In the genomic region with DNA sequence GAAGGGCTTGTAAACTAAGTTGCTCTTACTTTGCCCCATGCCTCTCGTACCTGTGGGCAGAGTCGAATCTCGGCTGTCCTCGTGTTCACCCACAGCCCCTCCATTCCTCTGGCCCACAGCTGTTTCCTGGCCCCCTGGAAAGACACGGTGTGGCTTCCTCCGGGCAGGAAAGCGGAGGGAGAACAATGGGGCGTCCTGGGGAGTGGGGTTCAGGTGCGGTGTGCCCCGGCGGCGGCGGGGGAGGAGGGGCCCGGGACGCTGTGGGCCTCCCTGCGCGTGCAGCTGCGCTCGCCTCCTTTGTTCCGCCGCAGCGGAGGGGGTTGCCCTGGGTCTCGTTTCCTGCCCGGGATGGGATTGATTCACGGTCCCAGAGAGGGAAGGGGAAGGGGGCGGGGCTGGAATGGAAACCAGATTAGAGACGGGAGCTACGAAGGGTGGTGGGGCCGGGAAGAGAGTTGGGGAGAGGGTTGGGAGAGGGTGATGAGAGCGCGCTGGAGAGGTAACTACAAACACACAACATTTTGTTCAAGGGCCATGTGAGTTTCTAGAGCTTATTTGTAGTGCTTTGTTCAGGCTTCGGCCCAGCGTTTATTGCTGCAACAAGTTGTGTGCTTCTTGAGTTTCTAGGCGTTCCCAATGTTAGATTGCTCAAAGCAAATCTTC, we compare ENCODE assay signal across 1 cellular context.
A peak's percentile ranks its signal among the peaks of the same experiment; 100 is the strongest.
TF ChIP-seq lines count a peak whose summit lies in the region.

No MANE protein-coding gene starts in this region.

TF ChIP-seq in HEK293, 187 proteins besides CTCF, POLR2A, EP300 and RAD21 (continued from another document and continues in another):
- no peak for TF ChIP-seq REST (tag by site-specific recombination; IDR thresholded peaks at IDR 0.05)
- TF ChIP-seq ZNF433 (tag by site-specific recombination; IDR thresholded peaks at IDR 0.05; ENCODE audit: low read depth), result no peak
- TF ChIP-seq KLF9 (tag by site-specific recombination; IDR thresholded peaks at IDR 0.05; ENCODE audit: low read depth), result peak; percentile 85
- no peak for TF ChIP-seq ZSCAN4 (tag by site-specific recombination; IDR thresholded peaks at IDR 0.05)
- TF ChIP-seq, protein P1, sequence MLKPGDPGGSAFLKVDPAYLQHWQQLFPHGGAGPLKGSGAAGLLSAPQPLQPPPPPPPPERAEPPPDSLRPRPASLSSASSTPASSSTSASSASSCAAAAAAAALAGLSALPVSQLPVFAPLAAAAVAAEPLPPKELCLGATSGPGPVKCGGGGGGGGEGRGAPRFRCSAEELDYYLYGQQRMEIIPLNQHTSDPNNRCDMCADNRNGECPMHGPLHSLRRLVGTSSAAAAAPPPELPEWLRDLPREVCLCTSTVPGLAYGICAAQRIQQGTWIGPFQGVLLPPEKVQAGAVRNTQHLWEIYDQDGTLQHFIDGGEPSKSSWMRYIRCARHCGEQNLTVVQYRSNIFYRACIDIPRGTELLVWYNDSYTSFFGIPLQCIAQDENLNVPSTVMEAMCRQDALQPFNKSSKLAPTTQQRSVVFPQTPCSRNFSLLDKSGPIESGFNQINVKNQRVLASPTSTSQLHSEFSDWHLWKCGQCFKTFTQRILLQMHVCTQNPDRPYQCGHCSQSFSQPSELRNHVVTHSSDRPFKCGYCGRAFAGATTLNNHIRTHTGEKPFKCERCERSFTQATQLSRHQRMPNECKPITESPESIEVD (tag by site-specific recombination; IDR thresholded peaks at IDR 0.05), result no peak
- no peak for TF ChIP-seq ZBTB1 (tag by site-specific recombination; IDR thresholded peaks at IDR 0.05)
- TF ChIP-seq ZNF350 (tag by site-specific recombination; IDR thresholded peaks at IDR 0.05), result no peak
- TF ChIP-seq KLF1 (tag by site-specific recombination; IDR thresholded peaks at IDR 0.05), result no peak
- TF ChIP-seq KLF16 (tag by site-specific recombination; IDR thresholded peaks at IDR 0.05), result peak; percentile 61; the same call in 1 of the 2 replicates
- TF ChIP-seq BCL11A (tag by site-specific recombination; IDR thresholded peaks at IDR 0.05; ENCODE audit: low read depth), result no peak
- no peak for TF ChIP-seq ZFP41 (tag by site-specific recombination; IDR thresholded peaks at IDR 0.05; ENCODE audit: borderline replicate concordance)
- peak; percentile 51; the same call in 1 of the 2 replicates for TF ChIP-seq PRDM1 (tag by site-specific recombination; IDR thresholded peaks at IDR 0.05)
- TF ChIP-seq ZBTB7A (tag by site-specific recombination; IDR thresholded peaks at IDR 0.05; ENCODE audit: low read depth), result no peak
- TF ChIP-seq EGR2 (tag by site-specific recombination; IDR thresholded peaks at IDR 0.05; ENCODE audit: low read depth), result peak; percentile 47; the same call in 1 of the 2 replicates
- no peak for TF ChIP-seq ZNF112 (tag by site-specific recombination; IDR thresholded peaks at IDR 0.05)
- TF ChIP-seq SCRT2 (tag by site-specific recombination; IDR thresholded peaks at IDR 0.05), result peak; percentile 94
- 0 out of 2 replicates have a peak, but pooled peaks have one; percentile 20 for TF ChIP-seq ZNF423 (tag by site-specific recombination; IDR thresholded peaks at IDR 0.05)
- TF ChIP-seq ZNF2 (tag by site-specific recombination; IDR thresholded peaks at IDR 0.05), result peak; percentile 66; the same call in 1 of the 2 replicates
- no peak for TF ChIP-seq ZNF677 (tag by site-specific recombination; IDR thresholded peaks at IDR 0.05)
- no peak for TF ChIP-seq OSR2 (tag by site-specific recombination; IDR thresholded peaks at IDR 0.05)
- TF ChIP-seq TSHZ1 (tag by site-specific recombination; IDR thresholded peaks at IDR 0.05; ENCODE audit: borderline replicate concordance), result no peak; the same call in 1 of the 2 replicates
- no peak for TF ChIP-seq ZNF416 (tag by site-specific recombination; IDR thresholded peaks at IDR 0.05)
- no peak for TF ChIP-seq ZNF132 (tag by site-specific recombination; IDR thresholded peaks at IDR 0.05; ENCODE audit: borderline replicate concordance)
- TF ChIP-seq, protein P2, sequence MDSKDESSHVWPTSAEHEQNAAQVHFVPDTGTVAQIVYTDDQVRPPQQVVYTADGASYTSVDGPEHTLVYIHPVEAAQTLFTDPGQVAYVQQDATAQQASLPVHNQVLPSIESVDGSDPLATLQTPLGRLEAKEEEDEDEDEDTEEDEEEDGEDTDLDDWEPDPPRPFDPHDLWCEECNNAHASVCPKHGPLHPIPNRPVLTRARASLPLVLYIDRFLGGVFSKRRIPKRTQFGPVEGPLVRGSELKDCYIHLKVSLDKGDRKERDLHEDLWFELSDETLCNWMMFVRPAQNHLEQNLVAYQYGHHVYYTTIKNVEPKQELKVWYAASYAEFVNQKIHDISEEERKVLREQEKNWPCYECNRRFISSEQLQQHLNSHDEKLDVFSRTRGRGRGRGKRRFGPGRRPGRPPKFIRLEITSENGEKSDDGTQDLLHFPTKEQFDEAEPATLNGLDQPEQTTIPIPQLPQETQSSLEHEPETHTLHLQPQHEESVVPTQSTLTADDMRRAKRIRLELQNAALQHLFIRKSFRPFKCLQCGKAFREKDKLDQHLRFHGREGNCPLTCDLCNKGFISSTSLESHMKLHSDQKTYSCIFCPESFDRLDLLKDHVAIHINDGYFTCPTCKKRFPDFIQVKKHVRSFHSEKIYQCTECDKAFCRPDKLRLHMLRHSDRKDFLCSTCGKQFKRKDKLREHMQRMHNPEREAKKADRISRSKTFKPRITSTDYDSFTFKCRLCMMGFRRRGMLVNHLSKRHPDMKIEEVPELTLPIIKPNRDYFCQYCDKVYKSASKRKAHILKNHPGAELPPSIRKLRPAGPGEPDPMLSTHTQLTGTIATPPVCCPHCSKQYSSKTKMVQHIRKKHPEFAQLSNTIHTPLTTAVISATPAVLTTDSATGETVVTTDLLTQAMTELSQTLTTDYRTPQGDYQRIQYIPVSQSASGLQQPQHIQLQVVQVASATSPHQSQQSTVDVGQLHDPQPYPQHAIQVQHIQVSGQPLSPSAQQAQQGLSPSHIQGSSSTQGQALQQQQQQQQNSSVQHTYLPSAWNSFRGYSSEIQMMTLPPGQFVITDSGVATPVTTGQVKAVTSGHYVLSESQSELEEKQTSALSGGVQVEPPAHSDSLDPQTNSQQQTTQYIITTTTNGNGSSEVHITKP (tag by site-specific recombination; IDR thresholded peaks at IDR 0.05), result peak; percentile 95
- peak; percentile 39; the same call in 1 of the 2 replicates for TF ChIP-seq ZNF843 (tag by site-specific recombination; IDR thresholded peaks at IDR 0.05)
- no peak for TF ChIP-seq ZNF10 (tag by site-specific recombination; IDR thresholded peaks at IDR 0.05)
- TF ChIP-seq ZNF362 (tag by site-specific recombination; IDR thresholded peaks at IDR 0.05), result no peak
- no peak for TF ChIP-seq ZFP3 (tag by site-specific recombination; IDR thresholded peaks at IDR 0.05; ENCODE audit: low read depth)
- TF ChIP-seq HOXC10 (CRISPR knock-in tag; IDR thresholded peaks at IDR 0.05), result no peak
- no peak for TF ChIP-seq ZNF311 (tag by site-specific recombination; IDR thresholded peaks at IDR 0.05; ENCODE audit: borderline replicate concordance)
- peak; percentile 78 for TF ChIP-seq GLIS1 (tag by site-specific recombination; IDR thresholded peaks at IDR 0.05)
- TF ChIP-seq MEIS1 (CRISPR knock-in tag; IDR thresholded peaks at IDR 0.05; ENCODE audit: borderline replicate concordance), result no peak
- no peak for TF ChIP-seq ZNF175 (tag by site-specific recombination; IDR thresholded peaks at IDR 0.05)
- TF ChIP-seq ZNF354C (tag by site-specific recombination; IDR thresholded peaks at IDR 0.05; ENCODE audit: borderline replicate concordance, low read depth), result no peak
- no peak for TF ChIP-seq ZNF792 (tag by site-specific recombination; IDR thresholded peaks at IDR 0.05)
- TF ChIP-seq MZF1 (tag by site-specific recombination; IDR thresholded peaks at IDR 0.05; ENCODE audit: borderline replicate concordance), result no peak
- no peak for TF ChIP-seq ZNF670 (tag by site-specific recombination; IDR thresholded peaks at IDR 0.05; ENCODE audit: low read depth)
- TF ChIP-seq ZNF660 (tag by site-specific recombination; IDR thresholded peaks at IDR 0.05), result no peak
- TF ChIP-seq, protein P3, sequence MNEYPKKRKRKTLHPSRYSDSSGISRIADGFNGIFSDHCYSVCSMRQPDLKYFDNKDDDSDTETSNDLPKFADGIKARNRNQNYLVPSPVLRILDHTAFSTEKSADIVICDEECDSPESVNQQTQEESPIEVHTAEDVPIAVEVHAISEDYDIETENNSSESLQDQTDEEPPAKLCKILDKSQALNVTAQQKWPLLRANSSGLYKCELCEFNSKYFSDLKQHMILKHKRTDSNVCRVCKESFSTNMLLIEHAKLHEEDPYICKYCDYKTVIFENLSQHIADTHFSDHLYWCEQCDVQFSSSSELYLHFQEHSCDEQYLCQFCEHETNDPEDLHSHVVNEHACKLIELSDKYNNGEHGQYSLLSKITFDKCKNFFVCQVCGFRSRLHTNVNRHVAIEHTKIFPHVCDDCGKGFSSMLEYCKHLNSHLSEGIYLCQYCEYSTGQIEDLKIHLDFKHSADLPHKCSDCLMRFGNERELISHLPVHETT (tag by site-specific recombination; IDR thresholded peaks at IDR 0.05), result no peak
- no peak for TF ChIP-seq ZNF274 (IDR thresholded peaks at IDR 0.05; ENCODE audit: low read length)
- no peak for TF ChIP-seq ZNF274 (tag by site-specific recombination; IDR thresholded peaks at IDR 0.05; ENCODE audit: borderline replicate concordance)
- TF ChIP-seq ZNF341 (tag by site-specific recombination; IDR thresholded peaks at IDR 0.05; ENCODE audit: low read depth), result peak; percentile 97
- TF ChIP-seq ZNF785 (tag by site-specific recombination; IDR thresholded peaks at IDR 0.05), result no peak
- TF ChIP-seq ZNF768 (tag by site-specific recombination; IDR thresholded peaks at IDR 0.05), result no peak
- TF ChIP-seq BCL6B (tag by site-specific recombination; IDR thresholded peaks at IDR 0.05), result no peak
